23 cellular contexts compared by ENCODE assay signal in genomic region chr16:78448658-78449327, GRCh38.
"Had no signal": no experiment of that assay in that cellular context is flagged by ENCODE, and none has a peak within 500 bp of the region (broad histone marks: within the 10 kb centered on the region; RNA-seq: fewer than 3 reads in every experiment).

No MANE protein-coding gene starts in this region.

- H3K36me3 ChIP-seq: gastroesophageal sphincter, lower lobe of right lung, ovary, prostate gland, uterus had no signal

- H3K36me3 Mint-ChIP-seq: activated naive CD4-positive, alpha-beta T cell treated with anti-CD3 and anti-CD28 coated beads, Interleukin-2, amount 10 ng/mL, durations not matched to agents 7 days and 5 days; immature natural killer cell; stimulated activated naive B cell treated with anti-CD40 and anti-IgM and Interleukin-4, amounts not matched to agents 10 μg/mL and 1 μg/mL and 100 μg/mL, for 72 hours had no signal

- ATAC-seq: activated T-cell treated with anti-CD3 and anti-CD28 coated beads, Interleukin-2, amount 50 U/mL, for 72 hours; gastroesophageal sphincter; left lobe of liver; lower lobe of right lung; naive thymus-derived CD8-positive, alpha-beta T cell; stimulated activated naive B cell treated with anti-CD40 and anti-IgM and Interleukin-4, amounts not matched to agents 10 μg/mL and 1 μg/mL and 100 μg/mL, for 72 hours had no signal

- H3K4me1 Mint-ChIP-seq: immature natural killer cell; stimulated activated naive B cell treated with anti-CD40 and anti-IgM and Interleukin-4, amounts not matched to agents 10 μg/mL and 1 μg/mL and 100 μg/mL, for 72 hours had no signal

- H3K27me3 Mint-ChIP-seq: activated CD4-positive, alpha-beta memory T cell treated with anti-CD3 and anti-CD28 coated beads for 36 hours; activated naive CD4-positive, alpha-beta T cell treated with anti-CD3 and anti-CD28 coated beads, Interleukin-2, amount 10 ng/mL, durations not matched to agents 7 days and 5 days; naive thymus-derived CD8-positive, alpha-beta T cell; stimulated activated naive B cell treated with anti-CD40 and anti-IgM and Interleukin-4, amounts not matched to agents 10 μg/mL and 1 μg/mL and 100 μg/mL, for 72 hours had no signal

- H3K27ac ChIP-seq: coronary artery, epithelial cell of prostate, gastroesophageal sphincter, lower lobe of right lung, ovary, prostate gland, testis, uterus had no signal

- H3K4me3 Mint-ChIP-seq: activated CD4-positive, alpha-beta memory T cell treated with anti-CD3 and anti-CD28 coated beads for 36 hours; activated naive CD4-positive, alpha-beta T cell treated with anti-CD3 and anti-CD28 coated beads, Interleukin-2, amount 10 ng/mL, durations not matched to agents 7 days and 5 days; activated T-cell treated with anti-CD3 and anti-CD28 coated beads, Interleukin-2, amount 50 U/mL, for 72 hours; immature natural killer cell; naive thymus-derived CD8-positive, alpha-beta T cell; stimulated activated naive B cell treated with anti-CD40 and anti-IgM and Interleukin-4, amounts not matched to agents 10 μg/mL and 1 μg/mL and 100 μg/mL, for 72 hours had no signal

- H3K27ac Mint-ChIP-seq: activated CD4-positive, alpha-beta memory T cell treated with anti-CD3 and anti-CD28 coated beads for 36 hours; activated naive CD4-positive, alpha-beta T cell treated with anti-CD3 and anti-CD28 coated beads, Interleukin-2, amount 10 ng/mL, durations not matched to agents 7 days and 5 days; activated T-cell treated with anti-CD3 and anti-CD28 coated beads, Interleukin-2, amount 50 U/mL, for 72 hours; immature natural killer cell; stimulated activated naive B cell treated with anti-CD40 and anti-IgM and Interleukin-4, amounts not matched to agents 10 μg/mL and 1 μg/mL and 100 μg/mL, for 72 hours had no signal

- H3K9me3 Mint-ChIP-seq: activated CD4-positive, alpha-beta memory T cell treated with anti-CD3 and anti-CD28 coated beads for 36 hours; activated naive CD4-positive, alpha-beta T cell treated with anti-CD3 and anti-CD28 coated beads, Interleukin-2, amount 10 ng/mL, durations not matched to agents 7 days and 5 days; activated T-cell treated with anti-CD3 and anti-CD28 coated beads, Interleukin-2, amount 50 U/mL, for 72 hours; immature natural killer cell; stimulated activated naive B cell treated with anti-CD40 and anti-IgM and Interleukin-4, amounts not matched to agents 10 μg/mL and 1 μg/mL and 100 μg/mL, for 72 hours had no signal

- DNase-seq: activated CD4-positive, alpha-beta memory T cell treated with anti-CD3 and anti-CD28 coated beads for 36 hours; activated CD4-positive, alpha-beta T cell treated with anti-CD3 and anti-CD28 coated beads for 48 hours; activated effector memory CD4-positive, alpha-beta T cell treated with Interleukin-2 at 50 U/mL for 16 hours; activated naive CD4-positive, alpha-beta T cell treated with anti-CD3 and anti-CD28 coated beads, Interleukin-2, amount 10 ng/mL, durations not matched to agents 7 days and 5 days; activated T-cell treated with anti-CD3 and anti-CD28 coated beads, Interleukin-2, amount 50 U/mL, for 72 hours; amygdala; head of caudate nucleus; immature natural killer cell; lower lobe of right lung; naive thymus-derived CD8-positive, alpha-beta T cell; ovary; stimulated activated CD4-positive, alpha-beta T cell treated with anti-CD3 and anti-CD28 coated beads, Interleukin-2, amount 100 ng/mL, for 48 hours; stimulated activated CD8-positive, alpha-beta memory T cell treated with anti-CD3 and anti-CD28 coated beads, Interleukin-4, amount 100 ng/mL, for 48 hours; stimulated activated naive B cell treated with anti-CD40 and anti-IgM and Interleukin-4, amounts not matched to agents 10 μg/mL and 1 μg/mL and 100 μg/mL, for 72 hours; T-helper 9 cell; testis; trophoblast cell; uterus had no signal

- H3K4me3 ChIP-seq: coronary artery, gastroesophageal sphincter, lower lobe of right lung, ovary, prostate gland, testis, uterus had no signal

- H3K27me3 ChIP-seq: gastroesophageal sphincter, ovary, testis, uterus had no signal

- H3K4me1 ChIP-seq: gastroesophageal sphincter, lower lobe of right lung, prostate gland, testis, uterus had no signal

- H3K9me3 ChIP-seq: gastroesophageal sphincter, lower lobe of right lung, ovary, prostate gland, testis, uterus had no signal
